ENCODE assay signal across 1 cellular context in genomic region chr11:63920870-63921417, GRCh38.
A peak's percentile ranks its signal among the peaks of the same experiment; 100 is the strongest.
TF ChIP-seq lines count a peak whose summit lies in the region.

No MANE protein-coding gene starts in this region.

TF ChIP-seq in K562, 482 proteins besides CTCF, POLR2A, EP300 and RAD21:
- TF ChIP-seq GATAD2A (IDR thresholded peaks at IDR 0.05) (peak; percentile 72; the same call in 1 of the 2 replicates), CREB3L1 (IDR thresholded peaks at IDR 0.05; ENCODE audit: borderline replicate concordance, low read depth) (no peak), SMAD4 (CRISPR knock-in tag; conservative IDR thresholded peaks at IDR 0.05) (peak; percentile 45; the same call in 1 of the 2 replicates), ESRRA (IDR thresholded peaks at IDR 0.05; ENCODE audit: borderline replicate concordance, low read depth) (peak; percentile 25; the same call in 1 of the 2 replicates), PATZ1 (CRISPR knock-in tag; IDR thresholded peaks at IDR 0.05; ENCODE audit: borderline replicate concordance) (no peak), MAZ (CRISPR knock-in tag; conservative IDR thresholded peaks at IDR 0.05 in 1 of 2, IDR thresholded peaks at IDR 0.05 in 1 of 2) (peak in 1 of 2 experiments; percentile 50; a peak in 1 of 4 replicates), SNAPC5 (CRISPR knock-in tag; IDR thresholded peaks at IDR 0.05) (no peak), KDM1A (IDR thresholded peaks at IDR 0.05) (peak; percentile 59 to 62; a peak in 3 of 4 replicates), SLC30A9 (CRISPR knock-in tag; IDR thresholded peaks at IDR 0.05) (no peak), DACH1 (IDR thresholded peaks at IDR 0.05; ENCODE audit: partially characterized antibody) (peak; percentile 10), POLR2H (tag; IDR thresholded peaks at IDR 0.05; ENCODE audit: low read depth) (no peak), ZNF511 (CRISPR knock-in tag; IDR thresholded peaks at IDR 0.05) (no peak), NR2C1 (IDR thresholded peaks at IDR 0.05) (0 out of 2 replicates have a peak, but pooled peaks have one; percentile 37), NR2C1 (tag; IDR thresholded peaks at IDR 0.05) (no peak), GABPB2 (CRISPR knock-in tag; conservative IDR thresholded peaks at IDR 0.05) (no peak), HDAC8 (tag; IDR thresholded peaks at IDR 0.05) (no peak), ZKSCAN8 (CRISPR knock-in tag; IDR thresholded peaks at IDR 0.05) (no peak), EGR1 (conservative IDR thresholded peaks at IDR 0.05) (no peak), CBX3 (IDR thresholded peaks at IDR 0.05; ENCODE audit: borderline replicate concordance in 1 of 2, low read length in 2 of 2) (peak in 1 of 2 experiments; percentile 34; a peak in 1 of 3 replicates), VEZF1 (CRISPR knock-in tag; IDR thresholded peaks at IDR 0.05) (peak; percentile 47; the same call in 1 of the 2 replicates), ZBTB7A (IDR thresholded peaks at IDR 0.05; ENCODE audit: borderline replicate concordance, control insufficient read depth, low read depth, low read length) (peak; percentile 99), ID3 (CRISPR knock-in tag; IDR thresholded peaks at IDR 0.05) (no peak), ID3 (tag; IDR thresholded peaks at IDR 0.05) (no peak), CTCFL (IDR thresholded peaks at IDR 0.05; ENCODE audit: borderline replicate concordance, insufficient read depth, low read depth, low read length, poor library complexity, severe bottlenecking) (peak; percentile 65), TOE1 (IDR thresholded peaks at IDR 0.05; ENCODE audit: borderline replicate concordance) (0 out of 2 replicates have a peak, but pooled peaks have one; percentile 24), TOE1 (CRISPR knock-in tag; IDR thresholded peaks at IDR 0.05; ENCODE audit: borderline replicate concordance, low read depth) (no peak), TFAM (CRISPR knock-in tag; conservative IDR thresholded peaks at IDR 0.05) (no peak), ATF7 (IDR thresholded peaks at IDR 0.05) (no peak), TFE3 (CRISPR knock-in tag; IDR thresholded peaks at IDR 0.05) (no peak), HMBOX1 (IDR thresholded peaks at IDR 0.05) (no peak), ZSCAN29 (IDR thresholded peaks at IDR 0.05) (peak; percentile 89), RBFOX2 (IDR thresholded peaks at IDR 0.05; ENCODE audit: low read depth, low read length) (peak; percentile 29; the same call in 1 of the 2 replicates), FIP1L1 (IDR thresholded peaks at IDR 0.05; ENCODE audit: low read depth, low read length, poor library complexity, severe bottlenecking) (no peak), PRDM10 (IDR thresholded peaks at IDR 0.05; ENCODE audit: partially characterized antibody) (peak; percentile 9), MYC (IDR thresholded peaks at IDR 0.05; ENCODE audit: low read depth, low read length) (peak; percentile 46; the same call in 1 of the 2 replicates), MYC (CRISPR knock-in tag; IDR thresholded peaks at IDR 0.05; ENCODE audit: borderline replicate concordance, low read depth) (no peak), DPF2 (IDR thresholded peaks at IDR 0.05) (0 out of 2 replicates have a peak, but pooled peaks have one; percentile 19), SMC3 (conservative IDR thresholded peaks at IDR 0.05; ENCODE audit: insufficient read depth, low read depth, low read length) (peak; percentile 51; the same call in 1 of the 2 replicates), TCF7L2 (IDR thresholded peaks at IDR 0.05; ENCODE audit: low read depth, low read length) (no peak), MNT (conservative IDR thresholded peaks at IDR 0.05) (peak in 1 of 2 experiments; percentile 55; a peak in 2 of 4 replicates), CTBP1 (IDR thresholded peaks at IDR 0.05; ENCODE audit: borderline replicate concordance) (peak; percentile 54; the same call in 1 of the 2 replicates)
TF ChIP-seq in K562: peak in this region for 20.
